16 cellular contexts compared by ENCODE assay signal in the genomic region with DNA sequence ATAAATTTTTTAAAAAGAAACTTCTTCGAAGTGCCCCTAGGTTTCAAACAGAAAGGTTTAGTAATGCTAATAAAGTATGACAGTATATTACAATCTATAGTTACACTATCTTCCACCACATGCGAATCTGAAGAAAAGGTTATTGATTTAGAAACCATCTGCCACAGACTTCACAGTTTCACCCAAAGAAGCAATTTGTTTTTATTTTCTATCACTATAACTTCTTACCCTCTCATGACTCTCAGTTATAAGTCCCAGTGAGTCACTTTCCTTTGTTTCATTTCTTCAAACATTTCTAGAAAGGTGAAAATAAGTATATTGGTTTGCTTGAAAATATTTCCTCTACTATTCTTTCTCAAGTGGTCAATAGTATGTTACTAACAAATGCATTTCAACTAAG.
DNase-seq lines count a peak whose midpoint lies in the region; ATAC-seq and TF ChIP-seq lines count a peak whose summit lies in the region.
"Had no signal": no experiment of that assay in that cellular context is flagged by ENCODE, and none has a peak within 500 bp of the region (broad histone marks: within the 10 kb centered on the region; RNA-seq: fewer than 3 reads in every experiment).

No MANE protein-coding gene starts in this region.

- TF ChIP-seq CTCF in natural killer cell (IDR thresholded peaks at IDR 0.05) = no peak

- no peak overlapping the region for H3K27ac Mint-ChIP-seq in natural killer cell
- H3K27ac Mint-ChIP-seq: naive thymus-derived CD4-positive, alpha-beta T cell had no signal

- DNase-seq in activated naive CD4-positive, alpha-beta T cell treated with anti-CD3 and anti-CD28 coated beads, Interleukin-2, amount 50 U/mL, for 16 hours = no peak
- no peak for DNase-seq in KG1 (lab: John Stamatoyannopoulos, UW)
- DNase-seq in natural killer cell = no peak
- DNase-seq in T-helper 2 cell = no peak
- DNase-seq: C1 segment of cervical spinal cord; GF-D8; HCEC 1CT; kidney glomerular epithelial cell; naive thymus-derived CD4-positive, alpha-beta T cell; NCI-H345; right lobe of liver; trophoblast cell had no signal

- peaks cover 0 to 17% of the 10 kb centered on the region in 2 donors for H3K27me3 Mint-ChIP-seq in natural killer cell (ENCODE audit: low read depth in 2 of 2)

- H3K36me3 Mint-ChIP-seq in natural killer cell = no peaks in the 10 kb centered on the region
- H3K36me3 Mint-ChIP-seq: naive thymus-derived CD4-positive, alpha-beta T cell had no signal

- ATAC-seq in GM18858 (IDR thresholded peaks at IDR 0.05; ENCODE audit: unreplicated experiment) (peak; percentile 79), GM21360 (IDR thresholded peaks at IDR 0.05; ENCODE audit: unreplicated experiment) (peak; percentile 87), HG02943 (IDR thresholded peaks at IDR 0.05; ENCODE audit: low read depth, unreplicated experiment) (peak; percentile 94), HG03558 (IDR thresholded peaks at IDR 0.05; ENCODE audit: extremely low read depth, unreplicated experiment) (peak; percentile 83), natural killer cell (no peak)
- ATAC-seq: naive thymus-derived CD4-positive, alpha-beta T cell; right lobe of liver had no signal

- H3K4me3 Mint-ChIP-seq in natural killer cell = no peak overlapping the region
- H3K4me3 Mint-ChIP-seq: naive thymus-derived CD4-positive, alpha-beta T cell had no signal

- no peaks in the 10 kb centered on the region for H3K4me1 Mint-ChIP-seq in natural killer cell
- H3K4me1 Mint-ChIP-seq: naive thymus-derived CD4-positive, alpha-beta T cell had no signal

- H3K9me3 Mint-ChIP-seq in natural killer cell = no peaks in the 10 kb centered on the region

- intact Hi-C loops in natural killer cell (cut with micrococcal nuclease) = no loop called here

Comparison
In these comparisons a context has a peak if more than half of its experiments do, and no peak if none do; other contexts are left out.
1. ATAC-seq: peak in GM18858 (single experiment), GM21360 (single experiment), HG02943 (single experiment) and HG03558 (single experiment); none in natural killer cell (0 of 3).